16 cellular contexts compared by ENCODE assay signal in the genomic region with DNA sequence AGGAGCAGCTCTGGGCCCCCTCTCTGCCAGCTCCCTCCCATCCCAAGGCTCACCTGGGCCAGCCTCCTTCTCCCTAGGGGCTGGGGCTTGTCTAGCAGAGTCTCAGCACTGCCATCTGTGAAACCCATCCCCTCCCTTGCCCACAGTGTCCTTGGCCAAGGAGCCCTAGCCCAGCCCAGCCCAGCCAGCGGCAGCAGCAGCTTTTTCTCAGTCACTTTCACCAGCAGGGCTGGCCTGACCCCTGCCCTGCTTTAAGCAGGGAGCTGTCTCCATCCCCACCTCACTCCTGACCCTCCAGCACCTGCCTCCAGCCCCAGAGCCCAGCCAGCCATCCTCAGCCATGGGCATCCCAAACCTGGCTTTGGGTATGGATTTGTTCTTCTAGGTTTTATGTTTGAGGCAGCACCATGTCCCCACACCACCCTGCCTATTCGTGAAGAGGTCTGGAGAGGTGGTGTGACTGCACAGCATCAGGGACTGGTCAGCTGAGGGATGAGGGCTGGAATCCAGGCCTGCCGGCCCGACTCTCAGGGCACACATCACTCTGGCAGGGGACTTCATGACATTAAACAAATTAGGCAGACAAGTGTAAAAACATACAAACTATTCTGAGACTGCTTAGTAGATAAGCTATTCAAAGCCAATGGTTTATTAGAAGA. TPM values are rescaled to one million over a fixed set of nuclear protein-coding genes. Genes with fewer than 3 reads are reported as not detected.
DNase-seq lines count a peak whose midpoint lies in the region; ATAC-seq and TF ChIP-seq lines count a peak whose summit lies in the region.
"Had no signal": no experiment of that assay in that cellular context is flagged by ENCODE, and none has a peak within 500 bp of the region (broad histone marks: within the 10 kb centered on the region; RNA-seq: fewer than 3 reads in every experiment).

No MANE protein-coding gene starts in this region.

- H3K9me3 ChIP-seq in left ventricle myocardium inferior (replicated peaks) (no peaks in the 10 kb centered on the region), Loucy (ENCODE audit: insufficient read depth, low read depth, low read length) (peaks cover 7% of the 10 kb centered on the region; the same call in 1 of the 2 replicates), gastroesophageal sphincter (no peaks in the 10 kb centered on the region)

- H3K9me2 ChIP-seq in Loucy (replicated peaks; ENCODE audit: low read depth, low read length), result no peaks in the 10 kb centered on the region

- whole genome bisulfite sequencing in gastroesophageal sphincter (ENCODE audit: low coverage in 1 of 2), 2 donors, result 8 to 44% methylated on average over 2 to 3 of the region's 4 CpGs

- H2AFZ ChIP-seq in Loucy (ENCODE audit: low read length), result peak overlapping the region; percentile 62; the same call in 1 of the 2 replicates
- H2AFZ ChIP-seq: GM23248 had no signal

- H3K79me2 ChIP-seq in Loucy (ENCODE audit: insufficient read depth, low read length), result no peaks in the 10 kb centered on the region

- peaks cover 21% of the 10 kb centered on the region for H3F3A ChIP-seq in Loucy (ENCODE audit: low read depth)

- peak overlapping the region; percentile 2 for H3K9ac ChIP-seq in Loucy (ENCODE audit: low read depth, low read length, poor library complexity, severe bottlenecking)
- H3K9ac ChIP-seq: GM23248 had no signal

- H3K36me3 ChIP-seq in left ventricle myocardium inferior (no peaks in the 10 kb centered on the region), Loucy (ENCODE audit: insufficient read depth, low read length) (no peaks in the 10 kb centered on the region), gastroesophageal sphincter (no peaks in the 10 kb centered on the region)

- no peaks in the 10 kb centered on the region for H4K20me1 ChIP-seq in Loucy (ENCODE audit: insufficient read depth, low read length, poor library complexity, severe bottlenecking)

- H3K4me3 Mint-ChIP-seq in osteocyte (ENCODE audit: unreplicated experiment), result no peak overlapping the region
- H3K4me3 Mint-ChIP-seq: B cell; CD4-positive, alpha-beta T cell had no signal

- DNase-seq in left ventricle myocardium superior (no peak), left ventricle myocardium inferior (no peak), osteocyte (ENCODE audit: extremely low spot score, unreplicated experiment) (peak; percentile 69), NCI-H1930 (lab: John Stamatoyannopoulos, UW) (no peak), nucleus accumbens (lab: John Stamatoyannopoulos, UW) (no peak)
- DNase-seq: C1 segment of cervical spinal cord; Calu3; CD4-positive, alpha-beta T cell; DMS 273 treated with DMSO at 0.1 percent for 48 hours; GM23248; H7 had no signal

- TF ChIP-seq CTCF in left ventricle myocardium inferior (IDR thresholded peaks at IDR 0.05; ENCODE audit: borderline replicate concordance) (no peak), Loucy (conservative IDR thresholded peaks at IDR 0.05; ENCODE audit: low read length) (no peak), gastroesophageal sphincter (IDR thresholded peaks at IDR 0.05) (no peak), osteocyte (IDR thresholded peaks at IDR 0.05) (no peak)

- H3K4me1 Mint-ChIP-seq in osteocyte (ENCODE audit: unreplicated experiment), result no peaks in the 10 kb centered on the region

- H3K4me2 ChIP-seq in Loucy (ENCODE audit: low read depth, low read length, poor library complexity, severe bottlenecking), result peak overlapping the region; percentile 34

- no peak overlapping the region for H3K27ac Mint-ChIP-seq in osteocyte (ENCODE audit: unreplicated experiment)
- H3K27ac Mint-ChIP-seq: B cell; CD4-positive, alpha-beta T cell had no signal

- no peak overlapping the region for H3K27ac ChIP-seq in left ventricle myocardium inferior (replicated peaks)
- no peak overlapping the region for H3K27ac ChIP-seq in gastroesophageal sphincter
- H3K27ac ChIP-seq: GM23248, HL-60 had no signal

- intact Hi-C loops in left ventricle myocardium superior (cut with micrococcal nuclease) (no loop called here), left ventricle myocardium inferior (cut with micrococcal nuclease) (loop anchor here (10.0 kb wide), 1 partner anchor 72 kb away; no protein-coding TSS in a partner anchor)

- H3K9me3 Mint-ChIP-seq in osteocyte (ENCODE audit: unreplicated experiment), result no peaks in the 10 kb centered on the region

- no peak overlapping the region for H3K4me3 ChIP-seq in left ventricle myocardium inferior
- H3K4me3 ChIP-seq in Loucy (ENCODE audit: low read length, poor library complexity, severe bottlenecking), result no peak overlapping the region
- H3K4me3 ChIP-seq in gastroesophageal sphincter, result no peak overlapping the region
- H3K4me3 ChIP-seq: GM12878, GM23248 had no signal

- H3K4me1 ChIP-seq in left ventricle myocardium inferior (peaks cover 8% of the 10 kb centered on the region), Loucy (ENCODE audit: insufficient read depth, low read length, poor library complexity, severe bottlenecking) (peaks cover 36% of the 10 kb centered on the region), gastroesophageal sphincter (peaks cover 0 to 13% (median 0%) of the 10 kb centered on the region in 3 donors)

- peaks cover 39% of the 10 kb centered on the region for H3K27me3 Mint-ChIP-seq in osteocyte (ENCODE audit: unreplicated experiment)
- H3K27me3 Mint-ChIP-seq: B cell; CD4-positive, alpha-beta T cell had no signal

- H3K36me3 Mint-ChIP-seq in osteocyte (ENCODE audit: unreplicated experiment), result no peaks in the 10 kb centered on the region

- TF ChIP-seq EP300 in gastroesophageal sphincter (IDR thresholded peaks at IDR 0.05), result no peak

- TF ChIP-seq POLR2A in gastroesophageal sphincter (IDR thresholded peaks at IDR 0.05), result no peak

- peak; percentile 59 for ATAC-seq in left ventricle myocardium superior
- ATAC-seq in gastroesophageal sphincter, result peak; percentile 31
- ATAC-seq: GM12878 had no signal

- H3K27me3 ChIP-seq in left ventricle myocardium inferior (ENCODE audit: low read depth) (no peaks in the 10 kb centered on the region), Loucy (ENCODE audit: insufficient read depth, low read length, poor library complexity, severe bottlenecking) (no peaks in the 10 kb centered on the region), gastroesophageal sphincter (no peaks in the 10 kb centered on the region)

RNA-seq across cellular contexts. Expression of a gene that starts 36.1 kb away (rescaled TPM):
- total RNA-seq in left ventricle myocardium superior (11.1 TPM), left ventricle myocardium inferior (8.7 TPM), gastroesophageal sphincter (10 to 100 TPM; 15.9 to 21.8 (median 18.0) TPM), osteocyte (16.5 TPM in 2 replicates)
- total RNA-seq: GM23248 had no signal
